ENCODE assay signal across 1 cellular context in the genomic region with DNA sequence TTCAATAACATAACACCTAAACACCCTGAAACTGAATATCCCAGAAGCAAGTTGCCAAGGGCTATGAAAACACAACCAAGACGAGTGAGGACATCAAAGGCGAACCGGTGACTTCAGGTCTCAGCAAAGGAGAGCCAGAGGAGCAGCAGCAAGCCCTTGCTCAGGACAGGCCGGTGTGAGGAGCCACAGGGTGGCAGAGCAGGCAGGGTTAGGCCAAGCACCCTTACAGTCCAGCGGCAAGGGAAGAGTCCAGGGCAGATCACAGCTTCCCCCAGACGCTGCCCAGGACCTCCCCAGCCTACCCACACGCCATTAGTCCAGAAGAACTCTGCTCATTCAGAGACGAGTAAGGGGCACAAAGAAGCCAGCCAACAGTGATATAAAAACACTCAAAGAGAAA. TPM values are rescaled to one million over a fixed set of nuclear protein-coding genes. Genes with fewer than 3 reads are reported as not detected.
"Had no signal": no experiment of that assay in that cellular context is flagged by ENCODE, and none has a peak within 500 bp of the region (broad histone marks: within the 10 kb centered on the region; RNA-seq: fewer than 3 reads in every experiment).

No MANE protein-coding gene starts in this region.

RNA-seq across cellular contexts. Expression of a gene that starts 45.8 kb away (rescaled TPM):
- polyA plus RNA-seq: naive thymus-derived CD4-positive, alpha-beta T cell had no signal
